In the genomic region with DNA sequence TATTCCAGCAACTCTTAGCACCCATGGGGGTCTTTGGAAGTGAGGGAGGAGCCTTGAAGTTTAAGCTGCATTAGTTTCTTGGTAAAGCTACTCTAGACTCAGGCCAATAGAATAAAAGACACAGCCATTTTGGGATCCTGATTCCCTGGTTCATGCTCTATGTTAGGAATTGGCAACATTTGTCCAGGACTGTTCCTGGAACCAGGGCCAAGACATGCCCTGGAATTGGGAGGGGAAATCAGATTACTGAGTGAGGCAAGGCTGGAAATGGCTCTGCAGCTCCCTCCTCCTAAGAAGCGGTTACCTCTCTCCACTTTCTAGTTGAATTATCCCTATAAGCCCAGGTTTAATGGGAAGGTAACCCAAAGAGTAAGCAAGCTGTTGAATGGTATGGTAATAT, we compare ENCODE assay signal across 1 cellular context.
TF ChIP-seq lines count a peak whose summit lies in the region.

No MANE protein-coding gene starts in this region.

TF ChIP-seq in GM23338, 12 proteins besides CTCF, POLR2A, EP300 and RAD21 (continued from another document):
- TF ChIP-seq JUNB (IDR thresholded peaks at IDR 0.05; ENCODE audit: unreplicated experiment): no peak
- TF ChIP-seq, protein P1, sequence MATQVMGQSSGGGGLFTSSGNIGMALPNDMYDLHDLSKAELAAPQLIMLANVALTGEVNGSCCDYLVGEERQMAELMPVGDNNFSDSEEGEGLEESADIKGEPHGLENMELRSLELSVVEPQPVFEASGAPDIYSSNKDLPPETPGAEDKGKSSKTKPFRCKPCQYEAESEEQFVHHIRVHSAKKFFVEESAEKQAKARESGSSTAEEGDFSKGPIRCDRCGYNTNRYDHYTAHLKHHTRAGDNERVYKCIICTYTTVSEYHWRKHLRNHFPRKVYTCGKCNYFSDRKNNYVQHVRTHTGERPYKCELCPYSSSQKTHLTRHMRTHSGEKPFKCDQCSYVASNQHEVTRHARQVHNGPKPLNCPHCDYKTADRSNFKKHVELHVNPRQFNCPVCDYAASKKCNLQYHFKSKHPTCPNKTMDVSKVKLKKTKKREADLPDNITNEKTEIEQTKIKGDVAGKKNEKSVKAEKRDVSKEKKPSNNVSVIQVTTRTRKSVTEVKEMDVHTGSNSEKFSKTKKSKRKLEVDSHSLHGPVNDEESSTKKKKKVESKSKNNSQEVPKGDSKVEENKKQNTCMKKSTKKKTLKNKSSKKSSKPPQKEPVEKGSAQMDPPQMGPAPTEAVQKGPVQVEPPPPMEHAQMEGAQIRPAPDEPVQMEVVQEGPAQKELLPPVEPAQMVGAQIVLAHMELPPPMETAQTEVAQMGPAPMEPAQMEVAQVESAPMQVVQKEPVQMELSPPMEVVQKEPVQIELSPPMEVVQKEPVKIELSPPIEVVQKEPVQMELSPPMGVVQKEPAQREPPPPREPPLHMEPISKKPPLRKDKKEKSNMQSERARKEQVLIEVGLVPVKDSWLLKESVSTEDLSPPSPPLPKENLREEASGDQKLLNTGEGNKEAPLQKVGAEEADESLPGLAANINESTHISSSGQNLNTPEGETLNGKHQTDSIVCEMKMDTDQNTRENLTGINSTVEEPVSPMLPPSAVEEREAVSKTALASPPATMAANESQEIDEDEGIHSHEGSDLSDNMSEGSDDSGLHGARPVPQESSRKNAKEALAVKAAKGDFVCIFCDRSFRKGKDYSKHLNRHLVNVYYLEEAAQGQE (IDR thresholded peaks at IDR 0.05; ENCODE audit: unreplicated experiment): no peak
